ENCODE assay signal across 9 cellular contexts in the genomic region with DNA sequence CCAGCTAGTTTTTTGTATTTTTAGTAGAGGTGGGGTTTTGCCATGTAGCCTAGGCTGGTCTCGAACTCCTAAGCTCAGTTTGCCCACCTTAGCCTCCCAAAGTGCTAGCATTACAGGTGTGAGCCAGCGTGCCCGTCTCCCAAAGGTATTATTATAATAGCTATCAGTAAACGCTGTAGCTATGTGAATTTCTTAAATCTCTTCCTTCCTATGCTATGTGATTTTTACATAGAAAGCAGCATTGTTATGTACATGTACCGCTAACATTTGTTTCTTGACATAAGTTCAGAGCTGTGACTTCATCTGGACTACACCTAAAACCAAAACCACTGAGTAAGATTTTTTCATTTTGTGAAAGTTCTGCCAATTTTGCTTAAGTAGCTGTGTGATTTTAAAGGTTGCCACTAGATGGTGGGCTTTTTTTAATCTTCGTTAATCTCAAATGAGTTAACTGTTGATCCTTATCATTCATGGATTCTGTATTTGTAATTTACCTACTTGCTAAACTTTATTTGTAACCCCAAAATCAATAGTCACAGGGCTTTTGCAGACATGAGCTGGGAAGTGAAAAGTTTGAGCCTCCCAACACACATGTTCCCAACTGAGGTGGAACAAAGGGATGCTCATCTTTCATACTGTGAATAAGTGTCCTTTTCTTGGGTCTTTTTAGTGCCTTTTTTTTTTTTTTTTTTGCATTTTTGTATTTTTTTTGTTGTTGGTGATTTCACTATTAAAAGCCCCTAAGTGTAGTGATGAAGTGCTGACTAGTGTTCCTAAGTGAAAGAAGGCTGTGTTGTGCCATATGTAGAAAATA. TPM values are rescaled to one million over a fixed set of nuclear protein-coding genes. Genes with fewer than 3 reads are reported as not detected.
DNase-seq lines count a peak whose midpoint lies in the region; ATAC-seq and TF ChIP-seq lines count a peak whose summit lies in the region.
"Had no signal": no experiment of that assay in that cellular context is flagged by ENCODE, and none has a peak within 500 bp of the region (broad histone marks: within the 10 kb centered on the region; RNA-seq: fewer than 3 reads in every experiment).

No MANE protein-coding gene starts in this region.

- H3K27ac Mint-ChIP-seq in Calu3 (ENCODE audit: unreplicated experiment) = no peak overlapping the region

- no peaks in the 10 kb centered on the region for H3K4me1 Mint-ChIP-seq in Calu3 (ENCODE audit: low read depth, unreplicated experiment)

- H3K9me3 Mint-ChIP-seq in Calu3 (ENCODE audit: low read depth, unreplicated experiment) = no peaks in the 10 kb centered on the region

- DNase-seq in AG09319 (ENCODE audit: extremely low read depth, low read depth) (peak; percentile 55), HFF-Myc (ENCODE audit: extremely low read depth, low read depth) (no peak), body of pancreas (no peak), lung microvascular endothelial cell (ENCODE audit: low read depth in 2 of 2) (peak; percentile 26 to 44), activated gamma-delta T cell (lab: John Stamatoyannopoulos, UW) (no peak), SKM-1 treated with dmso at 0.1 percent for 144 hours (lab: John Stamatoyannopoulos, UW; ENCODE audit: unreplicated experiment) (no peak), Calu3 (no peak)
- DNase-seq in stimulated activated naive CD8-positive, alpha-beta T cell treated with anti-CD3 and anti-CD28 coated beads, Interleukin-15, Interleukin-2, amounts not matched to agents 100 U/mL and 50 U/mL, for 24 hours = no peak

- no peaks in the 10 kb centered on the region for H3K27me3 ChIP-seq in body of pancreas

- no peaks in the 10 kb centered on the region for H3K27me3 Mint-ChIP-seq in Calu3 (ENCODE audit: unreplicated experiment)

- no peaks in the 10 kb centered on the region for H3K9me3 ChIP-seq in body of pancreas

- TF ChIP-seq CTCF in AG09319 (IDR thresholded peaks at IDR 0.05; ENCODE audit: low read depth, low read length) (peak; percentile 50), HFF-Myc (IDR thresholded peaks at IDR 0.05; ENCODE audit: low read depth, low read length, missing control alignments) (peak; percentile 36), body of pancreas (IDR thresholded peaks at IDR 0.05) (peak in 5 of 7 experiments; percentile 18 to 42 (median 21)), Calu3 (IDR thresholded peaks at IDR 0.05; ENCODE audit: unreplicated experiment) (no peak)

- BruUV-seq in Calu3 (replicated peaks; lab: Mats Ljungman, UMichigan) = no TSS peak

- no peak for TF ChIP-seq POLR2A in body of pancreas (IDR thresholded peaks at IDR 0.05)

- CTCF ChIA-PET in Calu3 (lab: Charles Lee) = interaction anchor here (0.6 to 1.3 kb wide), 6 partner anchors 60 to 591 kb away, joined by 3 to 8 read pairs (median 5); no protein-coding TSS in a partner anchor

- H3K36me3 Mint-ChIP-seq in Calu3 (ENCODE audit: insufficient read depth, unreplicated experiment) = peaks cover 56% of the 10 kb centered on the region

- intact Hi-C loops in body of pancreas (cut with DNase I) = loop anchor here (10.0 kb wide), 1 partner anchor 221 kb away; no protein-coding TSS in a partner anchor
- intact Hi-C loops in Calu3 (cut with micrococcal nuclease; ENCODE audit: unreplicated experiment) = loop anchor here (5.0 to 10.0 kb wide), 3 partner anchors 78 to 701 kb away; no protein-coding TSS in a partner anchor

- peaks cover 8 to 34% of the 10 kb centered on the region in 2 donors for H3K36me3 ChIP-seq in body of pancreas (replicated peaks in 1 of 2; ENCODE audit: insufficient read depth in 1 of 2, low read depth in 2 of 2)

- no peak overlapping the region for H3K4me3 ChIP-seq in HFF-Myc (replicated peaks; ENCODE audit: low read depth, low read length)
- no peak overlapping the region for H3K4me3 ChIP-seq in body of pancreas
- H3K4me3 ChIP-seq: skin epidermis had no signal

- H3K4me1 ChIP-seq in body of pancreas = no peaks in the 10 kb centered on the region

- no peak for ATAC-seq in body of pancreas
- no peak for ATAC-seq in stimulated activated naive CD8-positive, alpha-beta T cell treated with anti-CD3 and anti-CD28 coated beads, Interleukin-15, Interleukin-2, amounts not matched to agents 100 U/mL and 50 U/mL, for 24 hours

- H3K4me3 Mint-ChIP-seq in Calu3 (ENCODE audit: low read depth, unreplicated experiment) = no peak overlapping the region

- 80 to 87% methylated on average over 6 of the region's 6 CpGs for WGBS in body of pancreas, 2 donors

- no peak overlapping the region for H3K27ac ChIP-seq in body of pancreas

RNA-seq across cellular contexts. Expression of gene PRKAR1A, which starts 21.9 kb away (rescaled TPM):
- total RNA-seq in body of pancreas (10 to 100 TPM; 71.2 to 80.7 TPM), lung microvascular endothelial cell (225 and 352 TPM in 2 replicates), Calu3 (2022) (239 and 248 TPM in 2 replicates)

Comparison
In these comparisons a context has a peak if more than half of its experiments do, and no peak if none do; other contexts are left out.
1. DNase-seq: peak in AG09319 (single experiment) and lung microvascular endothelial cell (2 of 2); none in HFF-Myc (single experiment), body of pancreas (0 of 4), activated gamma-delta T cell (single experiment), SKM-1 treated with dmso at 0.1 percent for 144 hours (single experiment), Calu3 (single experiment) and stimulated activated naive CD8-positive, alpha-beta T cell treated with anti-CD3 and anti-CD28 coated beads, Interleukin-15, Interleukin-2, amounts not matched to agents 100 U/mL and 50 U/mL, for 24 hours (single experiment).